1 cellular context compared by ENCODE assay signal in genomic region chr12:94245984-94246383, GRCh38.
TF ChIP-seq lines count a peak whose summit lies in the region.

No MANE protein-coding gene starts in this region.

TF ChIP-seq in GM23338, 12 proteins besides CTCF, POLR2A, EP300 and RAD21 (continued from another document):
- TF ChIP-seq ZNF462 (CRISPR knock-in tag; IDR thresholded peaks at IDR 0.05) (no peak), REST (IDR thresholded peaks at IDR 0.05; ENCODE audit: unreplicated experiment) (no peak), JUNB (IDR thresholded peaks at IDR 0.05; ENCODE audit: unreplicated experiment) (no peak), EZH2phosphoT487 (IDR thresholded peaks at IDR 0.05; ENCODE audit: unreplicated experiment) (no peak), ETS1 (IDR thresholded peaks at IDR 0.05) (no peak), STAT1 (IDR thresholded peaks at IDR 0.05; ENCODE audit: unreplicated experiment) (no peak), EZH2 (IDR thresholded peaks at IDR 0.05; ENCODE audit: low read depth, unreplicated experiment) (no peak), ZNF331 (CRISPR knock-in tag; IDR thresholded peaks at IDR 0.05; ENCODE audit: low read depth) (no peak)
